In genomic region chr3:105958237-105959000, GRCh38 we compare ENCODE assay signal across 27 cellular contexts.
DNase-seq lines count a peak whose midpoint lies in the region; ATAC-seq and TF ChIP-seq lines count a peak whose summit lies in the region.
"Had no signal": no experiment of that assay in that cellular context is flagged by ENCODE, and none has a peak within 500 bp of the region (broad histone marks: within the 10 kb centered on the region; RNA-seq: fewer than 3 reads in every experiment).

No MANE protein-coding gene starts in this region.

- no peaks in the 10 kb centered on the region for H3K36me3 ChIP-seq in breast epithelium
- H3K36me3 ChIP-seq: transverse colon had no signal

- H3K4me3 ChIP-seq in breast epithelium, result no peak overlapping the region
- H3K4me3 ChIP-seq: psoas muscle, transverse colon had no signal

- no peak for TF ChIP-seq POLR2A in breast epithelium (IDR thresholded peaks at IDR 0.05)

- H3K27me3 Mint-ChIP-seq in MCF 10A (ENCODE audit: insufficient read depth, unreplicated experiment) (no peaks in the 10 kb centered on the region), natural killer cell (ENCODE audit: low read depth in 2 of 2) (no peaks in the 10 kb centered on the region)
- H3K27me3 Mint-ChIP-seq: activated CD8-positive, alpha-beta T cell treated with anti-CD3 and anti-CD28 coated beads for 36 hours; activated naive CD4-positive, alpha-beta T cell treated with anti-CD3 and anti-CD28 coated beads, Interleukin-2, amount 10 ng/mL, durations not matched to agents 7 days and 5 days had no signal

- H3K4me3 Mint-ChIP-seq in MCF 10A (ENCODE audit: unreplicated experiment) (no peak overlapping the region), natural killer cell (no peak overlapping the region)
- H3K4me3 Mint-ChIP-seq: activated CD8-positive, alpha-beta T cell treated with anti-CD3 and anti-CD28 coated beads for 36 hours; activated naive CD4-positive, alpha-beta T cell treated with anti-CD3 and anti-CD28 coated beads, Interleukin-2, amount 10 ng/mL, durations not matched to agents 7 days and 5 days; activated T-cell treated with anti-CD3 and anti-CD28 coated beads, Interleukin-2, amount 50 U/mL, for 4 hours; neural crest cell; T-helper 2 cell treated with Interferon-gamma antibody and Interleukin-4, amounts not matched to agents 5 μg/mL and 100 μg/mL, for 36 hours had no signal

- no peak for ATAC-seq in GM18861 (IDR thresholded peaks at IDR 0.05; ENCODE audit: unreplicated experiment)
- no peak for ATAC-seq in GM21526 (IDR thresholded peaks at IDR 0.05; ENCODE audit: low FRiP score, unreplicated experiment)
- no peak for ATAC-seq in natural killer cell
- ATAC-seq: activated CD8-positive, alpha-beta T cell treated with anti-CD3 and anti-CD28 coated beads for 36 hours; activated T-cell treated with anti-CD3 and anti-CD28 coated beads, Interleukin-2, amount 50 U/mL, for 4 hours; left colon; psoas muscle; stimulated activated naive CD8-positive, alpha-beta T cell treated with anti-CD3 and anti-CD28 coated beads, Interleukin-15, Interleukin-2, amounts not matched to agents 100 U/mL and 50 U/mL, for 24 hours had no signal

- H3K27me3 ChIP-seq in breast epithelium, result no peaks in the 10 kb centered on the region
- H3K27me3 ChIP-seq: transverse colon had no signal

- H3K36me3 Mint-ChIP-seq in MCF 10A (ENCODE audit: insufficient read depth, unreplicated experiment), result no peaks in the 10 kb centered on the region
- H3K36me3 Mint-ChIP-seq in natural killer cell, result peaks cover 6% of the 10 kb centered on the region
- H3K36me3 Mint-ChIP-seq: activated naive CD4-positive, alpha-beta T cell treated with anti-CD3 and anti-CD28 coated beads, Interleukin-2, amount 10 ng/mL, durations not matched to agents 7 days and 5 days had no signal

- POLR2A ChIA-PET in MCF 10A (lab: Yijun Ruan, JAX), result interaction anchor here (1.1 kb wide), 1 partner anchor 13 kb away, joined by 3 read pairs; no protein-coding TSS in a partner anchor

- CTCF ChIA-PET in MCF 10A (lab: Yijun Ruan, JAX), result interaction anchor here (0.6 kb wide), 1 partner anchor 9 kb away, joined by 3 read pairs; no protein-coding TSS in a partner anchor

- H3K9me3 Mint-ChIP-seq in MCF 10A (ENCODE audit: unreplicated experiment) (no peaks in the 10 kb centered on the region), natural killer cell (no peaks in the 10 kb centered on the region)
- H3K9me3 Mint-ChIP-seq: activated naive CD4-positive, alpha-beta T cell treated with anti-CD3 and anti-CD28 coated beads, Interleukin-2, amount 10 ng/mL, durations not matched to agents 7 days and 5 days; activated T-cell treated with anti-CD3 and anti-CD28 coated beads, Interleukin-2, amount 50 U/mL, for 4 hours had no signal

- intact Hi-C loops in breast epithelium (cut with DNase I; ENCODE audit: low total_unique reads), result no loop called here
- intact Hi-C loops in MCF 10A (cut with micrococcal nuclease), result no loop called here
- intact Hi-C loops in natural killer cell (cut with micrococcal nuclease), result no loop called here

- H3K4me1 Mint-ChIP-seq in MCF 10A (ENCODE audit: insufficient read depth, unreplicated experiment), result peaks cover 6% of the 10 kb centered on the region
- H3K4me1 Mint-ChIP-seq in natural killer cell, result peaks cover 0 to 4% of the 10 kb centered on the region in 2 donors
- H3K4me1 Mint-ChIP-seq: activated naive CD4-positive, alpha-beta T cell treated with anti-CD3 and anti-CD28 coated beads, Interleukin-2, amount 10 ng/mL, durations not matched to agents 7 days and 5 days had no signal

- no peak overlapping the region for H3K27ac Mint-ChIP-seq in MCF 10A (ENCODE audit: low read depth, unreplicated experiment)
- no peak overlapping the region for H3K27ac Mint-ChIP-seq in natural killer cell
- H3K27ac Mint-ChIP-seq: activated CD8-positive, alpha-beta T cell treated with anti-CD3 and anti-CD28 coated beads for 36 hours; activated naive CD4-positive, alpha-beta T cell treated with anti-CD3 and anti-CD28 coated beads, Interleukin-2, amount 10 ng/mL, durations not matched to agents 7 days and 5 days; T-helper 2 cell treated with Interferon-gamma antibody and Interleukin-4, amounts not matched to agents 5 μg/mL and 100 μg/mL, for 36 hours had no signal

- H3K27ac ChIP-seq in breast epithelium, result peak overlapping the region; percentile 29 to 35
- H3K27ac ChIP-seq: 22Rv1, psoas muscle, transverse colon had no signal

- no peak for TF ChIP-seq CTCF in breast epithelium (IDR thresholded peaks at IDR 0.05)
- TF ChIP-seq CTCF in MCF 10A (IDR thresholded peaks at IDR 0.05; ENCODE audit: unreplicated experiment), result no peak
- TF ChIP-seq CTCF in natural killer cell (IDR thresholded peaks at IDR 0.05), result no peak

- H3K9me3 ChIP-seq in breast epithelium, result peaks cover 0 to 4% of the 10 kb centered on the region in 2 donors
- H3K9me3 ChIP-seq: psoas muscle, SK-N-SH, transverse colon had no signal

- DNase-seq in breast epithelium (ENCODE audit: low spot score in 2 of 2) (no peak), MCF 10A (ENCODE audit: unreplicated experiment) (no peak), amniotic epithelial cell (ENCODE audit: low read depth) (peak; percentile 41), myocyte (ENCODE audit: low read depth) (peak; percentile 78), natural killer cell (no peak)
- DNase-seq in activated effector memory CD4-positive, alpha-beta T cell treated with anti-CD3 and anti-CD28 coated beads, Interleukin-2, amount 50 U/mL, for 16 hours, result no peak
- DNase-seq: activated CD4-positive, CD25-positive, alpha-beta regulatory T cell; activated CD8-positive, alpha-beta T cell treated with anti-CD3 and anti-CD28 coated beads for 36 hours; activated naive CD4-positive, alpha-beta T cell treated with anti-CD3 and anti-CD28 coated beads, Interleukin-2, amount 10 ng/mL, durations not matched to agents 7 days and 5 days; activated T-cell treated with anti-CD3 and anti-CD28 coated beads, Interleukin-2, amount 50 U/mL, for 4 hours; aorta; cerebellar nuclear complex; effector CD4-positive, alpha-beta T cell; left colon; MM.1S; NCI-H146; psoas muscle; SK-N-SH; small intestine; stimulated activated CD4-positive, alpha-beta T cell treated with anti-CD3 and anti-CD28 coated beads, Interleukin-4, amount 100 ng/mL, for 1 hour; stimulated activated naive CD8-positive, alpha-beta T cell treated with anti-CD3 and anti-CD28 coated beads, Interleukin-15, Interleukin-2, amounts not matched to agents 100 U/mL and 50 U/mL, for 24 hours; transverse colon had no signal

- no TSS peak for BruUV-seq in MCF 10A (replicated peaks; lab: Mats Ljungman, UMichigan)

- no peaks in the 10 kb centered on the region for H3K4me1 ChIP-seq in breast epithelium
- H3K4me1 ChIP-seq: psoas muscle, transverse colon had no signal

Comparison
In these comparisons a context has a peak if more than half of its experiments do, and no peak if none do; other contexts are left out.
1. DNase-seq: peak in amniotic epithelial cell (single experiment) and myocyte (single experiment); none in breast epithelium (0 of 2), MCF 10A (single experiment), activated effector memory CD4-positive, alpha-beta T cell treated with anti-CD3 and anti-CD28 coated beads, Interleukin-2, amount 50 U/mL, for 16 hours (single experiment) and natural killer cell (single experiment).